In the genomic region with DNA sequence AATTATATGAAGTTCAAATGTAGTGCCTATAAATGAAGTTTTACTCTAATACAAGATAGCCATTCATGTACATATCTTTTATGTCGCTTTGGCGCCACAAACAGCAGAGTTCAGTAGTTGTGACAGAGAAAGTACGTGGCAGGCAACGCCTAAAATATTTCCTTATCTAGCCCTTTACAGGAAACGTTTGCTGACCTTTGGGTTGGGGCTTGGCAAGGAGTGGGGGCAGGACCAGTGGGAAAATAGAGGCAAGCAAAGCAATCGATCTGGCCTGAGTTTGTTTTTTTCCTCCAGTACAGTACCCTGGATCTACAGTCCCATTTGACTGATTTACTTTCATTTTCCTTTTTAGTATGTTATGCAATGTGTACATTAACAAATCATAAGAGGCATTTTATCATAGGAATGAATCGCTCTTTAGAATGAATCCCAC, we compare ENCODE assay signal across 8 cellular contexts. TPM values are rescaled to one million over a fixed set of nuclear protein-coding genes. Genes with fewer than 3 reads are reported as not detected.
A peak's percentile ranks its signal among the peaks of the same experiment; 100 is the strongest.
DNase-seq lines count a peak whose midpoint lies in the region; ATAC-seq, FAIRE-seq and TF ChIP-seq lines count a peak whose summit lies in the region.

No MANE protein-coding gene starts in this region.

- TF ChIP-seq POLR2A in endothelial cell of umbilical vein (IDR thresholded peaks at IDR 0.05; ENCODE audit: low read depth, low read length) (no peak), sigmoid colon (IDR thresholded peaks at IDR 0.05) (no peak)

- H3K9me3 ChIP-seq in endothelial cell of umbilical vein (replicated peaks; ENCODE audit: control insufficient read depth, insufficient read depth, low read length) (no peaks in the 10 kb centered on the region), sigmoid colon (no peaks in the 10 kb centered on the region)

- DNase-seq in AML-193 (lab: John Stamatoyannopoulos, UW) = peak; percentile 76
- DNase-seq in endothelial cell of umbilical vein (ENCODE audit: low read depth, low spot score) = peak; percentile 76
- DNase-seq in sigmoid colon = no peak
- no peak for DNase-seq in NCI-H1694 treated with DMSO at 0.1 percent for 48 hours (lab: John Stamatoyannopoulos, UW)
- no peak for DNase-seq in putamen (ENCODE audit: low spot score)

- peak overlapping the region; percentile 75 for H3K4me2 ChIP-seq in endothelial cell of umbilical vein (ENCODE audit: insufficient read depth, low read length)

- H3K4me1 ChIP-seq in endothelial cell of umbilical vein (ENCODE audit: control insufficient read depth, extremely low read depth, insufficient read depth, low read length) = peaks cover 15% of the 10 kb centered on the region
- H3K4me1 ChIP-seq in sigmoid colon = peaks cover 0 to 7% (median 3%) of the 10 kb centered on the region in 4 donors

- intact Hi-C loops in endothelial cell of umbilical vein (cut with micrococcal nuclease) = no loop called here
- intact Hi-C loops in sigmoid colon (cut with DNase I) = no loop called here

- TF ChIP-seq EP300 in sigmoid colon (IDR thresholded peaks at IDR 0.05) = no peak

- no peaks in the 10 kb centered on the region for H3K36me3 ChIP-seq in endothelial cell of umbilical vein (ENCODE audit: control insufficient read depth in 2 of 2, extremely low read depth in 1 of 2, insufficient read depth in 2 of 2, low read length in 2 of 2)
- no peaks in the 10 kb centered on the region for H3K36me3 ChIP-seq in sigmoid colon

- no peaks in the 10 kb centered on the region for H3K9me1 ChIP-seq in endothelial cell of umbilical vein (replicated peaks; ENCODE audit: control insufficient read depth, extremely low read depth, insufficient read depth, low read length)

- peak; percentile 79 for ATAC-seq in GM19035 (IDR thresholded peaks at IDR 0.05; ENCODE audit: unreplicated experiment)
- peak; percentile 79 for ATAC-seq in HG03175 (IDR thresholded peaks at IDR 0.05; ENCODE audit: unreplicated experiment)
- peak; percentile 46; the same call in 2 of the 3 replicates for ATAC-seq in SK-N-SH treated with all-trans-retinoic acid at 6 μM for 48 hours

- no peaks in the 10 kb centered on the region for H3K27me3 ChIP-seq in endothelial cell of umbilical vein (ENCODE audit: control insufficient read depth in 2 of 2, insufficient read depth in 2 of 2, low read length in 2 of 2)
- no peaks in the 10 kb centered on the region for H3K27me3 ChIP-seq in sigmoid colon

- H4K20me1 ChIP-seq in endothelial cell of umbilical vein (replicated peaks; ENCODE audit: control insufficient read depth, extremely low read depth, insufficient read depth, low read length) = no peaks in the 10 kb centered on the region

- peak overlapping the region; percentile 42 for H3K9ac ChIP-seq in endothelial cell of umbilical vein (replicated peaks; ENCODE audit: extremely low read depth, insufficient read depth, low read length)

- H3K27ac ChIP-seq in endothelial cell of umbilical vein (ENCODE audit: insufficient read depth, low read depth, low read length) = peak overlapping the region; percentile 14
- H3K27ac ChIP-seq in sigmoid colon = peak overlapping the region in 2 of 4 donors; percentile 12 to 18

- 2 to 8% methylated on average over 7 of the region's 7 CpGs for WGBS in sigmoid colon, 2 donors

- H3K4me3 ChIP-seq in endothelial cell of umbilical vein (replicated peaks in 1 of 3; ENCODE audit: insufficient read depth in 1 of 3, low read depth in 1 of 3, low read length in 3 of 3) = peak overlapping the region; percentile 1 to 54 (median 51)
- H3K4me3 ChIP-seq in sigmoid colon = peak overlapping the region in 3 of 4 donors; percentile 27 to 36 (median 36)

- no TSS peak for BruUV-seq in endothelial cell of umbilical vein (replicated peaks; lab: Mats Ljungman, UMichigan)

- peak overlapping the region; percentile 8 for H2AFZ ChIP-seq in endothelial cell of umbilical vein (ENCODE audit: low read depth, low read length)

- TF ChIP-seq CTCF in endothelial cell of umbilical vein (IDR thresholded peaks at IDR 0.05; ENCODE audit: extremely low read depth in 1 of 2, insufficient read depth in 1 of 2, low read depth in 1 of 2, low read length in 2 of 2) (no peak), sigmoid colon (IDR thresholded peaks at IDR 0.05) (no peak)

- dilution Hi-C loops in endothelial cell of umbilical vein (cut with MboI; ENCODE audit: extremely low pct_ligation_motif_present, low sequenced_read_pairs) = no loop called here

- H3K79me2 ChIP-seq in endothelial cell of umbilical vein (ENCODE audit: control insufficient read depth, insufficient read depth, low read length) = no peaks in the 10 kb centered on the region

- POLR2A ChIA-PET in endothelial cell of umbilical vein (lab: Charles Lee) = no interaction called here

- FAIRE-seq in endothelial cell of umbilical vein (lab: Jason Lieb, UNC) = peak; percentile 80

- CTCF ChIA-PET in endothelial cell of umbilical vein (lab: Charles Lee) = interaction anchor here (1.1 kb wide), 1 partner anchor 267 kb away, joined by 3 read pairs; no protein-coding TSS in a partner anchor

TF ChIP-seq in SK-N-SH treated with all-trans-retinoic acid at 6 μM for 48 hours, 23 proteins besides CTCF, POLR2A, EP300 and RAD21 (continues in another document):
- TF ChIP-seq ZFP30 (CRISPR knock-in tag; IDR thresholded peaks at IDR 0.05) (no peak), SNAI2 (CRISPR knock-in tag; IDR thresholded peaks at IDR 0.05) (no peak), GLIS3 (CRISPR knock-in tag; IDR thresholded peaks at IDR 0.05) (no peak), ZFP3 (CRISPR knock-in tag; IDR thresholded peaks at IDR 0.05) (no peak), ZC3H10 (CRISPR knock-in tag; IDR thresholded peaks at IDR 0.05) (no peak)
- TF ChIP-seq, protein P1, sequence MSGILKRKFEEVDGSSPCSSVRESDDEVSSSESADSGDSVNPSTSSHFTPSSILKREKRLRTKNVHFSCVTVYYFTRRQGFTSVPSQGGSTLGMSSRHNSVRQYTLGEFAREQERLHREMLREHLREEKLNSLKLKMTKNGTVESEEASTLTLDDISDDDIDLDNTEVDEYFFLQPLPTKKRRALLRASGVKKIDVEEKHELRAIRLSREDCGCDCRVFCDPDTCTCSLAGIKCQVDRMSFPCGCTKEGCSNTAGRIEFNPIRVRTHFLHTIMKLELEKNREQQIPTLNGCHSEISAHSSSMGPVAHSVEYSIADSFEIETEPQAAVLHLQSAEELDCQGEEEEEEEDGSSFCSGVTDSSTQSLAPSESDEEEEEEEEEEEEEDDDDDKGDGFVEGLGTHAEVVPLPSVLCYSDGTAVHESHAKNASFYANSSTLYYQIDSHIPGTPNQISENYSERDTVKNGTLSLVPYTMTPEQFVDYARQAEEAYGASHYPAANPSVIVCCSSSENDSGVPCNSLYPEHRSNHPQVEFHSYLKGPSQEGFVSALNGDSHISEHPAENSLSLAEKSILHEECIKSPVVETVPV (CRISPR knock-in tag; IDR thresholded peaks at IDR 0.05) = no peak

TF ChIP-seq in endothelial cell of umbilical vein, 7 proteins besides CTCF, POLR2A, EP300 and RAD21:
- no peak for TF ChIP-seq MYC (IDR thresholded peaks at IDR 0.05; ENCODE audit: low read depth, low read length)
- no peak for TF ChIP-seq MAX (IDR thresholded peaks at IDR 0.05; ENCODE audit: insufficient read depth, insufficient read length)
- no peak for TF ChIP-seq EZH2 (IDR thresholded peaks at IDR 0.05; ENCODE audit: borderline replicate concordance, low read depth, low read length, severe bottlenecking)
- TF ChIP-seq FOS (IDR thresholded peaks at IDR 0.05; ENCODE audit: borderline replicate concordance, insufficient read depth, low read length) = peak; percentile 37
- TF ChIP-seq POLR2AphosphoS5 (IDR thresholded peaks at IDR 0.05; ENCODE audit: insufficient read depth, low read depth, low read length) = peak; percentile 42
- peak; percentile 91 for TF ChIP-seq GATA2 (IDR thresholded peaks at IDR 0.05; ENCODE audit: insufficient read depth, insufficient read length, low read depth, low read length)
- no peak for TF ChIP-seq JUN (IDR thresholded peaks at IDR 0.05; ENCODE audit: borderline replicate concordance, insufficient read depth, insufficient read length, low read depth)

RNA-seq across cellular contexts. Expression of gene CCDC68, which starts 13.1 kb away (rescaled TPM):
- total RNA-seq in endothelial cell of umbilical vein = 1.0 and 2.9 TPM in 2 replicates
- 0.22 and 0.72 TPM in 2 replicates for polyA plus RNA-seq in endothelial cell of umbilical vein
- 0.56 and 0.70 TPM in 2 replicates for polyA plus RNA-seq in endothelial cell of umbilical vein (2011; cell fraction: cytosol; rRNA removed)
- 1.4 and 2.4 TPM in 2 replicates for polyA plus RNA-seq in endothelial cell of umbilical vein (2011; cell fraction: nucleus; rRNA removed)
- polyA plus RNA-seq in endothelial cell of umbilical vein (2012) = 7.3 and 8.5 TPM in 2 replicates
- 0.25 and 1.1 TPM in 2 replicates for polyA minus RNA-seq in endothelial cell of umbilical vein
- polyA minus RNA-seq in endothelial cell of umbilical vein (2011; cell fraction: cytosol; rRNA and poly(A)+ RNA removed) = 3.2 TPM
- 1.3 and 2.0 TPM in 2 replicates for polyA minus RNA-seq in endothelial cell of umbilical vein (2011; cell fraction: nucleus; rRNA and poly(A)+ RNA removed)
- total RNA-seq in sigmoid colon = 1 to 10 TPM; 3.1 to 5.5 (median 4.5) TPM
- 10 to 100 TPM; 16.3 to 42.3 (median 30.0) TPM for polyA plus RNA-seq in sigmoid colon

Comparison
In these comparisons a context has a peak if more than half of its experiments do, and no peak if none do; other contexts are left out.
1. DNase-seq: peak in AML-193 (2 of 2) and endothelial cell of umbilical vein (single experiment); none in sigmoid colon (single experiment), NCI-H1694 treated with DMSO at 0.1 percent for 48 hours (single experiment) and putamen (single experiment).
2. Peak in every context shown above with its lines, with median percentiles within 50 percentile points of each other: ATAC-seq.